ENCODE assay signal across 1 cellular context in the genomic region with DNA sequence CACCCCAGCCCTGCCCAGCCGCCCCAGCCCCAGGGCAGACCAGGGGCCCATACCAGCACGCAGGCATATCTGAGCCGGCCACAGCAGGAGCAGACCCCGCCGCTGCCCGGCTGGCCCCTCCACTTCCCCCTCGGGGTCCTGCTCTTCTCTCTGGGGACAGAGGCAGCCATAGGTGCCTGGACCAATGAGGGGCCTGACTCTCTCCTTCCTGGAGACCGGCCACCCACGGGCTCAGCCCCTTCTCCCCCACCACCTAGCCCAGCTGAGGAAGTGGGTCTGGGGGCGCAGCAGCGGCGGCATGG.
TF ChIP-seq lines count a peak whose summit lies in the region.

No MANE protein-coding gene starts in this region.

TF ChIP-seq in SK-N-SH treated with all-trans-retinoic acid at 6 μM for 48 hours, 23 proteins besides CTCF, POLR2A, EP300 and RAD21 (continued from another document):
- no peak for TF ChIP-seq PPARA (CRISPR knock-in tag; IDR thresholded peaks at IDR 0.05; ENCODE audit: borderline replicate concordance)
- no peak for TF ChIP-seq ZFP30 (CRISPR knock-in tag; IDR thresholded peaks at IDR 0.05)
- TF ChIP-seq ZC3H10 (CRISPR knock-in tag; IDR thresholded peaks at IDR 0.05): no peak
